9 cellular contexts compared by ENCODE assay signal in genomic region chr21:45308211-45309068, GRCh38. TPM values are rescaled to one million over a fixed set of nuclear protein-coding genes. Genes with fewer than 3 reads are reported as not detected.
A peak's percentile ranks its signal among the peaks of the same experiment; 100 is the strongest.
DNase-seq lines count a peak whose midpoint lies in the region; ATAC-seq and TF ChIP-seq lines count a peak whose summit lies in the region.
"Had no signal": no experiment of that assay in that cellular context is flagged by ENCODE, and none has a peak within 500 bp of the region (broad histone marks: within the 10 kb centered on the region; RNA-seq: fewer than 3 reads in every experiment).

No MANE protein-coding gene starts in this region.

- H3K27me3 ChIP-seq in BE2C, result no peaks in the 10 kb centered on the region

- H3K27me3 Mint-ChIP-seq in natural killer cell (ENCODE audit: low read depth in 2 of 2), result peaks cover 19 to 26% of the 10 kb centered on the region in 2 donors

- no peaks in the 10 kb centered on the region for H3K4me1 ChIP-seq in BE2C

- H3K9me3 ChIP-seq in BE2C, result no peaks in the 10 kb centered on the region

- intact Hi-C loops in natural killer cell (cut with micrococcal nuclease), result no loop called here

- ATAC-seq in natural killer cell (peak in 2 of 3 donors; percentile 16 to 34), HG03439 (IDR thresholded peaks at IDR 0.05; ENCODE audit: unreplicated experiment) (no peak)

- peak; percentile 12 for DNase-seq in BE2C
- DNase-seq in NOMO-1 treated with DMSO at 0.1 percent for 48 hours (lab: John Stamatoyannopoulos, UW; ENCODE audit: unreplicated experiment), result peak; percentile 75
- peak; percentile 59 for DNase-seq in dermis blood vessel endothelial cell
- DNase-seq in natural killer cell, result no peak
- DNase-seq in NCI-H1048 (lab: John Stamatoyannopoulos, UW), result no peak
- no peak for DNase-seq in NCI-H2107 treated with DMSO at 0.1 percent for 48 hours (lab: John Stamatoyannopoulos, UW; ENCODE audit: unreplicated experiment)
- DNase-seq in HUDEP-2 (lab: John Stamatoyannopoulos, UW; ENCODE audit: unreplicated experiment in 76 of 76), result no peak

- no peak overlapping the region for H3K27ac Mint-ChIP-seq in natural killer cell
- H3K27ac Mint-ChIP-seq: stimulated activated naive CD8-positive, alpha-beta T cell treated with anti-CD3 and anti-CD28 coated beads, Interleukin-15, Interleukin-2, amounts not matched to agents 100 ng/mL and 50 ng/mL, for 24 hours had no signal

- H3K36me3 ChIP-seq in BE2C, result no peaks in the 10 kb centered on the region

- H3K4me1 Mint-ChIP-seq in natural killer cell, result peaks cover 0 to 9% of the 10 kb centered on the region in 2 donors

- no peak overlapping the region for H3K4me3 ChIP-seq in BE2C (ENCODE audit: low read depth, low read length)

- TF ChIP-seq CTCF in BE2C (IDR thresholded peaks at IDR 0.05; ENCODE audit: low read depth, low read length) (no peak), natural killer cell (IDR thresholded peaks at IDR 0.05) (no peak)

- H3K36me3 Mint-ChIP-seq in natural killer cell, result no peaks in the 10 kb centered on the region

- no peaks in the 10 kb centered on the region for H3K9me3 Mint-ChIP-seq in natural killer cell
- H3K9me3 Mint-ChIP-seq: stimulated activated naive CD8-positive, alpha-beta T cell treated with anti-CD3 and anti-CD28 coated beads, Interleukin-15, Interleukin-2, amounts not matched to agents 100 ng/mL and 50 ng/mL, for 24 hours had no signal

- no peak overlapping the region for H3K4me3 Mint-ChIP-seq in natural killer cell
- H3K4me3 Mint-ChIP-seq: stimulated activated naive CD8-positive, alpha-beta T cell treated with anti-CD3 and anti-CD28 coated beads, Interleukin-15, Interleukin-2, amounts not matched to agents 100 ng/mL and 50 ng/mL, for 24 hours had no signal

RNA-seq across cellular contexts. Expression of gene POFUT2, which starts 20.7 kb away (rescaled TPM):
- 83.0 TPM for polyA plus RNA-seq in BE2C (2012; ENCODE audit: insufficient read depth, insufficient read length, low read depth)
- total RNA-seq in dermis blood vessel endothelial cell (19.4 and 31.0 TPM in 2 replicates), natural killer cell (10 to 100 TPM; 41.4 to 46.0 (median 43.3) TPM)

Comparison
In these comparisons a context has a peak if more than half of its experiments do, and no peak if none do; other contexts are left out.
1. DNase-seq: peak in BE2C (single experiment), NOMO-1 treated with DMSO at 0.1 percent for 48 hours (single experiment) and dermis blood vessel endothelial cell (single experiment); none in natural killer cell (single experiment), NCI-H1048 (single experiment), NCI-H2107 treated with DMSO at 0.1 percent for 48 hours (single experiment) and HUDEP-2 (0 of 76).